8 cellular contexts compared by ENCODE assay signal in the genomic region with DNA sequence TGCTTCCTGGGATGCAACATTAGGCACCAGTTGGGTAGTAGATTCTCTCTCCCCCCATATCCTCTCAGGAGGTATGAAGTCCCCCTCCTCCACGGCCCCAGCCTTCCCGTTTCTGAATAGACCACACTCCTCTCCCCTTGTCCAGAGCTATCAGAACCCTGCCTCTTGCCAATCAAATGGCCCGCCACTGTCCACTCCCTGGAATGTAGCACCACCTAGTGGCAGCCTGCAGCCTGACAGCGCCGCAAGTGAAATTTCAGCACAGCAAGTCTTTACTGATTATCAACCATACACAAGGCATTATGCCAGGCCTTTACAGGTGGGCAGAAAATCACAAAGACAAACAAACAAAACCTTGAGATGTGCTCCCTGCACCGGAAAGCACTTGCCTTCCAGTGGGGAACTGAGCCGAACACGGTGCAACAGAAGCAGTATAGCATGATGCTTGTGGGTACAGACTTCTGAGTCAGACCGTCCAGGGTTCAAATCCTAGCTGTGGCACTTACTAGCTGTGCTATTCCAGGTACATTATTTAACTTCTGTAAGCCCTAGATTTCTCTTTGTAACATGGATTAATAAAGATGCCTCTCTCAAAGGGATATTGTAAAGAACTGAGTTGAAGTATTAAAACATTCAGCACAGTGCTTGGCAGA.
DNase-seq lines count a peak whose midpoint lies in the region; ATAC-seq and TF ChIP-seq lines count a peak whose summit lies in the region.

No MANE protein-coding gene starts in this region.

- intact Hi-C loops in OCI-LY7 (cut with micrococcal nuclease; ENCODE audit: unreplicated experiment) = loop anchor here (10.0 kb wide), 1 partner anchor 362 kb away; no protein-coding TSS in a partner anchor
- intact Hi-C loops in posterior cingulate gyrus (cut with DNase I) = no loop called here

- peaks cover 4% of the 10 kb centered on the region for H3K4me1 Mint-ChIP-seq in activated T-helper 17 cell treated with anti-CD3 and anti-CD28 coated beads, Interleukin-2, amount 50 U/mL, for 72 hours

- H3K27me3 Mint-ChIP-seq in activated T-helper 17 cell treated with anti-CD3 and anti-CD28 coated beads, Interleukin-2, amount 50 U/mL, for 72 hours = peaks cover 22% of the 10 kb centered on the region

- no peaks in the 10 kb centered on the region for H3K4me1 ChIP-seq in OCI-LY7 (ENCODE audit: insufficient read depth, low read length, poor library complexity, severe bottlenecking)

- no peak overlapping the region for H3K27ac ChIP-seq in OCI-LY7 (ENCODE audit: low read depth, low read length, poor library complexity, severe bottlenecking)

- no peaks in the 10 kb centered on the region for H3K79me2 ChIP-seq in OCI-LY7 (ENCODE audit: insufficient read depth, low read depth, low read length)

- no TSS peak for BruUV-seq in OCI-LY7 (replicated peaks; lab: Mats Ljungman, UMichigan)

- no peaks in the 10 kb centered on the region for H3K9me3 Mint-ChIP-seq in activated T-helper 17 cell treated with anti-CD3 and anti-CD28 coated beads, Interleukin-2, amount 50 U/mL, for 72 hours

- TF ChIP-seq CTCF in OCI-LY7 (conservative IDR thresholded peaks at IDR 0.05; ENCODE audit: low read length) = peak; percentile 81

- ATAC-seq in activated T-helper 17 cell treated with anti-CD3 and anti-CD28 coated beads, Interleukin-2, amount 50 U/mL, for 72 hours (replicated peaks) = peak; percentile 45
- ATAC-seq in HG02970 (IDR thresholded peaks at IDR 0.05; ENCODE audit: low FRiP score, unreplicated experiment) = no peak
- no peak for ATAC-seq in HG03565 (IDR thresholded peaks at IDR 0.05; ENCODE audit: unreplicated experiment)

- POLR2A ChIA-PET in OCI-LY7 (lab: Charles Lee) = no interaction called here

- H3K4me3 ChIP-seq in OCI-LY7 (ENCODE audit: low read depth, low read length, poor library complexity, severe bottlenecking) = no peak overlapping the region

- no peaks in the 10 kb centered on the region for H3K36me3 Mint-ChIP-seq in activated T-helper 17 cell treated with anti-CD3 and anti-CD28 coated beads, Interleukin-2, amount 50 U/mL, for 72 hours (ENCODE audit: low read depth)

- CTCF ChIA-PET in OCI-LY7 (lab: Charles Lee; ENCODE audit: unreplicated experiment) = no interaction called here

- H3K4me2 ChIP-seq in OCI-LY7 (ENCODE audit: low read length) = no peak overlapping the region

- no peak overlapping the region for H2AFZ ChIP-seq in OCI-LY7 (ENCODE audit: low read length)

- H3K9me2 ChIP-seq in OCI-LY7 (ENCODE audit: insufficient read depth, low read length) = no peaks in the 10 kb centered on the region

- H3K36me3 ChIP-seq in OCI-LY7 (ENCODE audit: insufficient read depth, low read length) = no peaks in the 10 kb centered on the region

- no peaks in the 10 kb centered on the region for H3K9me3 ChIP-seq in OCI-LY7 (ENCODE audit: low read length)

- no peaks in the 10 kb centered on the region for H4K20me1 ChIP-seq in OCI-LY7 (ENCODE audit: insufficient read depth, low read length)

- no peak overlapping the region for H3K4me3 Mint-ChIP-seq in activated T-helper 17 cell treated with anti-CD3 and anti-CD28 coated beads, Interleukin-2, amount 50 U/mL, for 72 hours

- DNase-seq in EL (peak; percentile 50), HPDE6-E6E7 (ENCODE audit: extremely low spot score) (peak; percentile 34), OCI-LY7 (ENCODE audit: low spot score) (peak; percentile 34), globus pallidus (ENCODE audit: low spot score) (peak; percentile 45), posterior cingulate gyrus (peak; percentile 39 to 95 (median 70))

- H3K27ac Mint-ChIP-seq in activated T-helper 17 cell treated with anti-CD3 and anti-CD28 coated beads, Interleukin-2, amount 50 U/mL, for 72 hours = no peak overlapping the region
